Comparison of ENCODE assay signal across 19 cellular contexts in the genomic region with DNA sequence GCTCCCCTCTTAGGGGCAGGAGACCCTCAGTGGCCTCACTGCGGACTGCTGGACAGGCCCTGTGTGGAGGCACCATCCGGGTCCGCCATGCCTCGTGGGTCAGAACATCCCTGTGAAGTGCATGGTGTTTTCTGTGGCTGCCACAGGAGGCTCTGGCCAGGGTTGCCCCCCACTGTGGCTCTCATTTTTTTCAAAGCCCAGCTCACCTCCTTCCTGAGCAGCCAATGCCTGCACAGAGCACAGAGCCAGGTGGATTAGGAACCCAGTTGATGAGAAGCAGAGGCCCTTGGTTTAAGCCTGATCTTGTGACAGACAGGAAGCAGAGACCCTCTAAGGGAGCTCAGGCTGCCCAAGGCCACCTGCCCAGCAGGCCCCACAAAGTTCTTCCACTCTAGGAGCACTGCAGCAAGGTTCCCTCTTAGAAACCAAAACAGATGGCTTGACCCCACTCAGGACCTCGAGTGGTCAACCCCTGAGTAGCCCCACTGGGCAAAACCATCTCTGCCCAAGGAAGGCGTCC. TPM values are rescaled to one million over a fixed set of nuclear protein-coding genes. Genes with fewer than 3 reads are reported as not detected.
DNase-seq lines count a peak whose midpoint lies in the region; ATAC-seq and TF ChIP-seq lines count a peak whose summit lies in the region.
"Had no signal": no experiment of that assay in that cellular context is flagged by ENCODE, and none has a peak within 500 bp of the region (broad histone marks: within the 10 kb centered on the region; RNA-seq: fewer than 3 reads in every experiment).

No MANE protein-coding gene starts in this region.

- H3K4me3 Mint-ChIP-seq in CD4-positive, CD25-positive, alpha-beta regulatory T cell: peak overlapping the region; percentile 84 to 94 (median 90)
- H3K4me3 Mint-ChIP-seq in nephron: peak overlapping the region; percentile 83 to 87 (median 85)

- H3K4me1 Mint-ChIP-seq in CD4-positive, CD25-positive, alpha-beta regulatory T cell: peaks cover 0 to 28% (median 14%) of the 10 kb centered on the region in 4 donors
- peaks cover 50% of the 10 kb centered on the region for H3K4me1 Mint-ChIP-seq in nephron
- H3K4me1 Mint-ChIP-seq: activated T-helper 17 cell treated with anti-CD3 and anti-CD28 coated beads, Interleukin-2, amount 50 U/mL, for 72 hours had no signal

- peaks cover 24% of the 10 kb centered on the region for H3K4me1 ChIP-seq in CD4-positive, CD25-positive, alpha-beta regulatory T cell (ENCODE audit: control insufficient read depth, insufficient read depth, low read length, poor library complexity, severe bottlenecking)

- no peak overlapping the region for H3K4me3 ChIP-seq in CD4-positive, CD25-positive, alpha-beta regulatory T cell (ENCODE audit: low read depth, low read length)
- H3K4me3 ChIP-seq in H7 (ENCODE audit: insufficient read depth, low read depth, low read length): no peak overlapping the region

- H3K36me3 ChIP-seq in CD4-positive, CD25-positive, alpha-beta regulatory T cell (ENCODE audit: control insufficient read depth, insufficient read depth, low read length): no peaks in the 10 kb centered on the region
- H3K36me3 ChIP-seq in H7 (replicated peaks; ENCODE audit: control insufficient read depth, insufficient read depth, low read length): no peaks in the 10 kb centered on the region
- H3K36me3 ChIP-seq: breast epithelium had no signal

- no peak overlapping the region for H3K27ac ChIP-seq in CD4-positive, CD25-positive, alpha-beta regulatory T cell (ENCODE audit: insufficient read depth, low read length, poor library complexity, severe bottlenecking)

- no peak for ATAC-seq in CD4-positive, CD25-positive, alpha-beta regulatory T cell (ENCODE audit: low read depth in 2 of 2)
- ATAC-seq in HG02885 (IDR thresholded peaks at IDR 0.05; ENCODE audit: poor library complexity, unreplicated experiment): no peak
- ATAC-seq: activated T-helper 17 cell treated with anti-CD3 and anti-CD28 coated beads, Interleukin-2, amount 50 U/mL, for 72 hours had no signal

- no peaks in the 10 kb centered on the region for H3K27me3 ChIP-seq in CD4-positive, CD25-positive, alpha-beta regulatory T cell (ENCODE audit: control insufficient read depth, insufficient read depth, low read length)
- H3K27me3 ChIP-seq in H7 (ENCODE audit: control insufficient read depth, insufficient read depth, low read length): peaks cover 29% of the 10 kb centered on the region
- H3K27me3 ChIP-seq: breast epithelium had no signal

- no peaks in the 10 kb centered on the region for H3K9me3 Mint-ChIP-seq in CD4-positive, CD25-positive, alpha-beta regulatory T cell
- H3K9me3 Mint-ChIP-seq in nephron: no peaks in the 10 kb centered on the region
- H3K9me3 Mint-ChIP-seq: activated naive CD8-positive, alpha-beta T cell treated with anti-CD3 and anti-CD28 coated beads, Interleukin-2, amount 10 ng/mL, durations not matched to agents 7 days and 5 days; activated T-helper 17 cell treated with anti-CD3 and anti-CD28 coated beads, Interleukin-2, amount 50 U/mL, for 72 hours had no signal

- H3K9me3 ChIP-seq in CD4-positive, CD25-positive, alpha-beta regulatory T cell (ENCODE audit: control insufficient read depth in 2 of 2, low read length in 2 of 2): no peaks in the 10 kb centered on the region
- H3K9me3 ChIP-seq: breast epithelium had no signal

- no peak for TF ChIP-seq CTCF in nephron (IDR thresholded peaks at IDR 0.05; ENCODE audit: unreplicated experiment in 3 of 3)

- H3K27me3 Mint-ChIP-seq in CD4-positive, CD25-positive, alpha-beta regulatory T cell: no peaks in the 10 kb centered on the region
- H3K27me3 Mint-ChIP-seq in nephron (ENCODE audit: low read depth): peaks cover 17% of the 10 kb centered on the region
- H3K27me3 Mint-ChIP-seq: activated T-helper 17 cell treated with anti-CD3 and anti-CD28 coated beads, Interleukin-2, amount 50 U/mL, for 72 hours had no signal

- H3K36me3 Mint-ChIP-seq in CD4-positive, CD25-positive, alpha-beta regulatory T cell: no peaks in the 10 kb centered on the region
- no peaks in the 10 kb centered on the region for H3K36me3 Mint-ChIP-seq in nephron (ENCODE audit: low read depth)
- H3K36me3 Mint-ChIP-seq: activated naive CD8-positive, alpha-beta T cell treated with anti-CD3 and anti-CD28 coated beads, Interleukin-2, amount 10 ng/mL, durations not matched to agents 7 days and 5 days had no signal

- peak overlapping the region in 1 of 3 donors; percentile 33 for H3K27ac Mint-ChIP-seq in CD4-positive, CD25-positive, alpha-beta regulatory T cell
- H3K27ac Mint-ChIP-seq in nephron: no peak overlapping the region
- H3K27ac Mint-ChIP-seq: activated naive CD8-positive, alpha-beta T cell treated with anti-CD3 and anti-CD28 coated beads, Interleukin-2, amount 10 ng/mL, durations not matched to agents 7 days and 5 days; activated T-helper 17 cell treated with anti-CD3 and anti-CD28 coated beads, Interleukin-2, amount 50 U/mL, for 72 hours had no signal

- no peak for DNase-seq in CD4-positive, CD25-positive, alpha-beta regulatory T cell
- DNase-seq in H7: peak; percentile 32
- DNase-seq in cerebellar cortex (ENCODE audit: low spot score): peak; percentile 74
- no peak for DNase-seq in NCI-H1930 (lab: John Stamatoyannopoulos, UW)
- DNase-seq in EL: no peak
- no peak for DNase-seq in midbrain (lab: John Stamatoyannopoulos, UW)
- DNase-seq: erythroblast, NCI-H524 treated with DMSO at 0.1 percent for 48 hours had no signal

RNA-seq across cellular contexts. Expression of gene PRSS38, which starts 25.5 kb away (rescaled TPM):
- not detected for total RNA-seq in CD4-positive, CD25-positive, alpha-beta regulatory T cell
- not detected for polyA plus RNA-seq in CD4-positive, CD25-positive, alpha-beta regulatory T cell
- total RNA-seq in H7 (2014; rRNA removed; shearing (Covaris generic)): not detected in 2 replicates
- total RNA-seq: activated naive CD8-positive, alpha-beta T cell treated with anti-CD3 and anti-CD28 coated beads, Interleukin-2, amount 10 ng/mL, durations not matched to agents 7 days and 5 days; activated T-helper 17 cell treated with anti-CD3 and anti-CD28 coated beads, Interleukin-2, amount 50 U/mL, for 72 hours; breast epithelium; glomerular endothelial cell; HT1080; LHCN-M2; OCI-LY7; renal cortical epithelial cell; T-helper 2 cell treated with Interferon-gamma antibody and Interleukin-4, amounts not matched to agents 100 ng/mL and 5 ng/mL, for 36 hours had no signal

RNA-seq across cellular contexts. Expression of gene SNAP47, which starts 54.7 kb away (rescaled TPM):
- total RNA-seq in CD4-positive, CD25-positive, alpha-beta regulatory T cell: 26.3 TPM
- 10 to 100 TPM; 47.0 to 60.1 (median 52.0) TPM for polyA plus RNA-seq in CD4-positive, CD25-positive, alpha-beta regulatory T cell
- 122 and 123 TPM in 2 replicates for total RNA-seq in H7 (2014; rRNA removed; shearing (Covaris generic))

RNA-seq across cellular contexts. Expression of gene JMJD4, which starts 54.8 kb away (rescaled TPM):
- total RNA-seq in CD4-positive, CD25-positive, alpha-beta regulatory T cell: 9.7 TPM
- 10 to 100 TPM; 22.3 to 28.9 (median 26.8) TPM for polyA plus RNA-seq in CD4-positive, CD25-positive, alpha-beta regulatory T cell
- 45.3 and 54.4 TPM in 2 replicates for total RNA-seq in H7 (2014; rRNA removed; shearing (Covaris generic))

Comparison
In these comparisons a context has a peak if more than half of its experiments do, and no peak if none do; other contexts are left out.
1. DNase-seq: peak in H7 (single experiment) and cerebellar cortex (single experiment); none in CD4-positive, CD25-positive, alpha-beta regulatory T cell (0 of 3), NCI-H1930 (0 of 2), EL (single experiment) and midbrain (single experiment).